ENCODE assay signal across 9 cellular contexts in the genomic region with DNA sequence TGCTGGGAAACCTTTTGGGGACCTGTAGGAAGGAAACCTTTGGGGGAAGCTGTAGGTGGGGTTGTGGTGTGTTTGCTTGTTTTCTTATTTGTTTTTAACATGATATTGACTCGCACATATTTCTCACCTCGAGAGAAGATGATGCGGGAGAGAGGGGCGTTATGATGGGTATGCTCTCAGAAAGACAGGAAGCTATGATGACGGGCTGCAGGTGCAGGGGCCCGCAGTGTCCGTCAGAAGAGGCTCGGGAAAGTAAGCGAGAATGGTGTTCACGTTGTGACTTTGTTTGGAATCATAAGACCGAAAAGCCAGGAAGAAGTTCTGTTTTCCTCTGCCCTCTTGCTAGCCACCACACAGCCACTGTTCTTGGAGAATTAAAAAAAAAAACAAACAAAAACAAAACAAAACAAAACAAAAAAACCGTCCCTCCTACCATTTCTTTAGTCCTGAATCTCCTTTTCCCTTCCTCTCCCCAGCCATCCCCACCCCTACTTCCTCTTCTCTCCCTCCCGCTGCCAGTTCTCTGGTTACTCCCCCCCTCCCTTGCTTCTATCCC. TPM values are rescaled to one million over a fixed set of nuclear protein-coding genes. Genes with fewer than 3 reads are reported as not detected.
DNase-seq lines count a peak whose midpoint lies in the region; ATAC-seq and TF ChIP-seq lines count a peak whose summit lies in the region.
"Had no signal": no experiment of that assay in that cellular context is flagged by ENCODE, and none has a peak within 500 bp of the region (broad histone marks: within the 10 kb centered on the region; RNA-seq: fewer than 3 reads in every experiment).

No MANE protein-coding gene starts in this region.

- peaks cover 0 to 30% of the 10 kb centered on the region in 2 donors for H3K27me3 ChIP-seq in tibial artery

- no peaks in the 10 kb centered on the region for H3K9me3 ChIP-seq in tibial artery

- H3K4me3 Mint-ChIP-seq in activated T-cell treated with anti-CD3 and anti-CD28 coated beads, Interleukin-2, amount 50 U/mL, for 72 hours: peak overlapping the region; percentile 89 to 94
- peak overlapping the region; percentile 34 for H3K4me3 Mint-ChIP-seq in activated T-helper 1 cell treated with anti-CD3 and anti-CD28 coated beads, Interleukin-12 subunit alpha, Interleukin-12 subunit beta, Interleukin-2, Interleukin-4 antibody, amounts not matched to agents 30 ng/mL and 10 ng/mL and 1 ng/mL, durations not matched to agents 14 hours and 24 hours and 36 hours

- intact Hi-C loops in activated T-helper 1 cell treated with anti-CD3 and anti-CD28 coated beads, Interleukin-12 subunit alpha, Interleukin-12 subunit beta, Interleukin-2, Interleukin-4 antibody, amounts not matched to agents 30 ng/mL and 10 ng/mL and 1 ng/mL, durations not matched to agents 14 hours and 24 hours and 36 hours (cut with micrococcal nuclease): no loop called here
- intact Hi-C loops in tibial artery (cut with DNase I; ENCODE audit: low total_unique reads): no loop called here

- peaks cover 0 to 17% (median 12%) of the 10 kb centered on the region in 4 donors for H3K4me1 ChIP-seq in tibial artery

- DNase-seq in activated T-cell treated with anti-CD3 and anti-CD28 coated beads, Interleukin-2, amount 50 U/mL, for 72 hours: no peak
- DNase-seq in activated T-cell treated with anti-CD3 and anti-CD28 coated beads, Interleukin-2, amount 50 U/mL, for 48 hours: no peak
- DNase-seq in activated T-helper 1 cell treated with anti-CD3 and anti-CD28 coated beads, Interleukin-12 subunit alpha, Interleukin-12 subunit beta, Interleukin-2, Interleukin-4 antibody, amounts not matched to agents 30 ng/mL and 10 ng/mL and 1 ng/mL, durations not matched to agents 14 hours and 24 hours and 36 hours (ENCODE audit: low spot score): no peak
- DNase-seq in iPS-NIHi7 (ENCODE audit: extremely low spot score): peak; percentile 66
- no peak for DNase-seq in tibial artery
- no peak for DNase-seq in HCEC 1CT
- no peak for DNase-seq in middle frontal gyrus (ENCODE audit: extremely low spot score, low spot score)
- DNase-seq: DND-41 had no signal

- H3K36me3 ChIP-seq in tibial artery: no peaks in the 10 kb centered on the region

- TF ChIP-seq CTCF in tibial artery (IDR thresholded peaks at IDR 0.05): no peak

- no peaks in the 10 kb centered on the region for H3K9me3 Mint-ChIP-seq in activated T-cell treated with anti-CD3 and anti-CD28 coated beads, Interleukin-2, amount 50 U/mL, for 72 hours
- no peaks in the 10 kb centered on the region for H3K9me3 Mint-ChIP-seq in activated T-helper 1 cell treated with anti-CD3 and anti-CD28 coated beads, Interleukin-12 subunit alpha, Interleukin-12 subunit beta, Interleukin-2, Interleukin-4 antibody, amounts not matched to agents 30 ng/mL and 10 ng/mL and 1 ng/mL, durations not matched to agents 14 hours and 24 hours and 36 hours

- peaks cover 18% of the 10 kb centered on the region for H3K4me1 Mint-ChIP-seq in activated T-cell treated with anti-CD3 and anti-CD28 coated beads, Interleukin-2, amount 50 U/mL, for 72 hours (ENCODE audit: low read depth)
- H3K4me1 Mint-ChIP-seq in activated T-helper 1 cell treated with anti-CD3 and anti-CD28 coated beads, Interleukin-12 subunit alpha, Interleukin-12 subunit beta, Interleukin-2, Interleukin-4 antibody, amounts not matched to agents 30 ng/mL and 10 ng/mL and 1 ng/mL, durations not matched to agents 14 hours and 24 hours and 36 hours (ENCODE audit: low read depth): peaks cover 5% of the 10 kb centered on the region

- ATAC-seq in activated T-cell treated with anti-CD3 and anti-CD28 coated beads, Interleukin-2, amount 50 U/mL, for 72 hours (replicated peaks in 1 of 2): no peak
- no peak for ATAC-seq in GM21576 (IDR thresholded peaks at IDR 0.05; ENCODE audit: unreplicated experiment)

- no peak overlapping the region for H3K27ac Mint-ChIP-seq in activated T-cell treated with anti-CD3 and anti-CD28 coated beads, Interleukin-2, amount 50 U/mL, for 72 hours
- H3K27ac Mint-ChIP-seq in activated T-helper 1 cell treated with anti-CD3 and anti-CD28 coated beads, Interleukin-12 subunit alpha, Interleukin-12 subunit beta, Interleukin-2, Interleukin-4 antibody, amounts not matched to agents 30 ng/mL and 10 ng/mL and 1 ng/mL, durations not matched to agents 14 hours and 24 hours and 36 hours: no peak overlapping the region

- peaks cover 75% of the 10 kb centered on the region for H3K27me3 Mint-ChIP-seq in activated T-cell treated with anti-CD3 and anti-CD28 coated beads, Interleukin-2, amount 50 U/mL, for 72 hours (ENCODE audit: low read depth)
- H3K27me3 Mint-ChIP-seq in activated T-helper 1 cell treated with anti-CD3 and anti-CD28 coated beads, Interleukin-12 subunit alpha, Interleukin-12 subunit beta, Interleukin-2, Interleukin-4 antibody, amounts not matched to agents 30 ng/mL and 10 ng/mL and 1 ng/mL, durations not matched to agents 14 hours and 24 hours and 36 hours (ENCODE audit: insufficient read depth): peaks cover 63% of the 10 kb centered on the region

- no peak overlapping the region for H3K27ac ChIP-seq in tibial artery

- H3K4me3 ChIP-seq in tibial artery: peak overlapping the region; percentile 12 to 19

- peaks cover 0 to 3% of the 10 kb centered on the region in 2 donors for H3K36me3 Mint-ChIP-seq in activated T-cell treated with anti-CD3 and anti-CD28 coated beads, Interleukin-2, amount 50 U/mL, for 72 hours (ENCODE audit: insufficient read depth in 2 of 2)
- no peaks in the 10 kb centered on the region for H3K36me3 Mint-ChIP-seq in activated T-helper 1 cell treated with anti-CD3 and anti-CD28 coated beads, Interleukin-12 subunit alpha, Interleukin-12 subunit beta, Interleukin-2, Interleukin-4 antibody, amounts not matched to agents 30 ng/mL and 10 ng/mL and 1 ng/mL, durations not matched to agents 14 hours and 24 hours and 36 hours (ENCODE audit: low read depth)

RNA-seq across cellular contexts. Expression of a gene that starts 0.4 kb away (rescaled TPM):
- not detected for total RNA-seq in activated T-cell treated with anti-CD3 and anti-CD28 coated beads, Interleukin-2, amount 50 U/mL, for 72 hours
- total RNA-seq in activated T-helper 1 cell treated with anti-CD3 and anti-CD28 coated beads, Interleukin-12 subunit alpha, Interleukin-12 subunit beta, Interleukin-2, Interleukin-4 antibody, amounts not matched to agents 30 ng/mL and 10 ng/mL and 1 ng/mL, durations not matched to agents 14 hours and 24 hours and 36 hours: not detected in 2 replicates
